ENCODE assay signal across 26 cellular contexts in genomic region chr4:168575473-168575872, GRCh38.
"Had no signal": no experiment of that assay in that cellular context is flagged by ENCODE, and none has a peak within 500 bp of the region (broad histone marks: within the 10 kb centered on the region; RNA-seq: fewer than 3 reads in every experiment).

No MANE protein-coding gene starts in this region.

- H3K9me3 Mint-ChIP-seq: memory B cell, natural killer cell had no signal

- H3K4me3 Mint-ChIP-seq: dendritic cell treated with granulocyte-macrophage colony-stimulating factor and Interleukin-4, amounts not matched to agents 40 ng/mL and 50 ng/mL, for 4 days; endodermal cell; memory B cell; natural killer cell had no signal

- H3K36me3 ChIP-seq: colonic mucosa, gastroesophageal sphincter, heart left ventricle, ovary, sigmoid colon, spleen, suprapubic skin, transverse colon, upper lobe of right lung, uterus had no signal

- H3K27me3 Mint-ChIP-seq: dendritic cell treated with granulocyte-macrophage colony-stimulating factor and Interleukin-4, amounts not matched to agents 40 ng/mL and 50 ng/mL, for 4 days; memory B cell had no signal

- H3K79me2 ChIP-seq: hepatocyte had no signal

- H3K36me3 Mint-ChIP-seq: memory B cell, natural killer cell had no signal

- ATAC-seq: gastroesophageal sphincter, heart left ventricle, left lobe of liver, natural killer cell, psoas muscle, right cardiac atrium, upper lobe of right lung had no signal

- H3K4me3 ChIP-seq: colonic mucosa, gastroesophageal sphincter, heart left ventricle, hepatocyte, lung, ovary, psoas muscle, sigmoid colon, spleen, suprapubic skin, transverse colon, upper lobe of right lung, uterus had no signal

- H3K27ac Mint-ChIP-seq: dendritic cell treated with granulocyte-macrophage colony-stimulating factor and Interleukin-4, amounts not matched to agents 40 ng/mL and 50 ng/mL, for 4 days; endodermal cell; memory B cell; natural killer cell had no signal

- H3K9me3 ChIP-seq: colonic mucosa, gastroesophageal sphincter, heart left ventricle, ovary, psoas muscle, sigmoid colon, suprapubic skin, transverse colon, upper lobe of right lung, uterus had no signal

- H2AFZ ChIP-seq: hepatocyte had no signal

- H3K4me1 Mint-ChIP-seq: memory B cell, natural killer cell had no signal

- DNase-seq: colonic mucosa; effector CD8-positive, alpha-beta T cell; endodermal cell; foreskin fibroblast; heart left ventricle; kidney; natural killer cell; occipital lobe; ovary; posterior cingulate gyrus; psoas muscle; right cardiac atrium; sigmoid colon; spleen; stimulated activated CD4-positive, alpha-beta T cell treated with anti-CD3 and anti-CD28 coated beads, Interleukin-2, amount 100 ng/mL, for 48 hours; stimulated activated naive CD4-positive, alpha-beta T cell treated with Interleukin-2 at 50 U/mL for 16 hours; transverse colon; upper lobe of right lung; uterus had no signal

- H3K27me3 ChIP-seq: colonic mucosa, gastroesophageal sphincter, heart left ventricle, hepatocyte, ovary, sigmoid colon, spleen, suprapubic skin, transverse colon, upper lobe of right lung, uterus had no signal

- H3K4me2 ChIP-seq: hepatocyte had no signal

- H3K4me1 ChIP-seq: colonic mucosa, gastroesophageal sphincter, spleen, upper lobe of right lung, uterus had no signal

- H3K27ac ChIP-seq: colonic mucosa, gastroesophageal sphincter, heart left ventricle, hepatocyte, ovary, psoas muscle, sigmoid colon, spleen, suprapubic skin, transverse colon, upper lobe of right lung, uterus had no signal
